8 cellular contexts compared by ENCODE assay signal in the genomic region with DNA sequence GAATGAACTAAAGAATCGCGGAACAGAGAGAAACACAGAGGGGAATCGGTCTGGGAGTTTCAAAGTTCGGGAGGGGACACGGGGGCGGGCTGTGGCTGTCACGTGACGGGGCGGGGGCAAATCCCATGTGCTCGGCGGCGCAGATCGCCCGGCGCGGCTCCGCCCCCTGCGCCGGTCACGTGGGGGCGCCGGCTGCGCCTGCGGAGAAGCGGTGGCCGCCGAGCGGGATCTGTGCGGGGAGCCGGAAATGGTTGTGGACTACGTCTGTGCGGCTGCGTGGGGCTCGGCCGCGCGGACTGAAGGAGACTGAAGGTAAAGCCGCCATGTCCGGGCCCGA. TPM values are rescaled to one million over a fixed set of nuclear protein-coding genes. Genes with fewer than 3 reads are reported as not detected.
DNase-seq lines count a peak whose midpoint lies in the region; ATAC-seq and TF ChIP-seq lines count a peak whose summit lies in the region.

A gene with protein sequence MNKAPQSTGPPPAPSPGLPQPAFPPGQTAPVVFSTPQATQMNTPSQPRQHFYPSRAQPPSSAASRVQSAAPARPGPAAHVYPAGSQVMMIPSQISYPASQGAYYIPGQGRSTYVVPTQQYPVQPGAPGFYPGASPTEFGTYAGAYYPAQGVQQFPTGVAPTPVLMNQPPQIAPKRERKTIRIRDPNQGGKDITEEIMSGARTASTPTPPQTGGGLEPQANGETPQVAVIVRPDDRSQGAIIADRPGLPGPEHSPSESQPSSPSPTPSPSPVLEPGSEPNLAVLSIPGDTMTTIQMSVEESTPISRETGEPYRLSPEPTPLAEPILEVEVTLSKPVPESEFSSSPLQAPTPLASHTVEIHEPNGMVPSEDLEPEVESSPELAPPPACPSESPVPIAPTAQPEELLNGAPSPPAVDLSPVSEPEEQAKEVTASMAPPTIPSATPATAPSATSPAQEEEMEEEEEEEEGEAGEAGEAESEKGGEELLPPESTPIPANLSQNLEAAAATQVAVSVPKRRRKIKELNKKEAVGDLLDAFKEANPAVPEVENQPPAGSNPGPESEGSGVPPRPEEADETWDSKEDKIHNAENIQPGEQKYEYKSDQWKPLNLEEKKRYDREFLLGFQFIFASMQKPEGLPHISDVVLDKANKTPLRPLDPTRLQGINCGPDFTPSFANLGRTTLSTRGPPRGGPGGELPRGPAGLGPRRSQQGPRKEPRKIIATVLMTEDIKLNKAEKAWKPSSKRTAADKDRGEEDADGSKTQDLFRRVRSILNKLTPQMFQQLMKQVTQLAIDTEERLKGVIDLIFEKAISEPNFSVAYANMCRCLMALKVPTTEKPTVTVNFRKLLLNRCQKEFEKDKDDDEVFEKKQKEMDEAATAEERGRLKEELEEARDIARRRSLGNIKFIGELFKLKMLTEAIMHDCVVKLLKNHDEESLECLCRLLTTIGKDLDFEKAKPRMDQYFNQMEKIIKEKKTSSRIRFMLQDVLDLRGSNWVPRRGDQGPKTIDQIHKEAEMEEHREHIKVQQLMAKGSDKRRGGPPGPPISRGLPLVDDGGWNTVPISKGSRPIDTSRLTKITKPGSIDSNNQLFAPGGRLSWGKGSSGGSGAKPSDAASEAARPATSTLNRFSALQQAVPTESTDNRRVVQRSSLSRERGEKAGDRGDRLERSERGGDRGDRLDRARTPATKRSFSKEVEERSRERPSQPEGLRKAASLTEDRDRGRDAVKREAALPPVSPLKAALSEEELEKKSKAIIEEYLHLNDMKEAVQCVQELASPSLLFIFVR (N-terminal part only) (plus strand): TSS at position 244 of the 337 bp plus-strand sequence. CDS start 1,191 bp downstream, outside the sequence.

- TF ChIP-seq CTCF in astrocyte of the cerebellum (IDR thresholded peaks at IDR 0.05; ENCODE audit: low read depth, low read length, missing control alignments) = no peak
- TF ChIP-seq CTCF in hepatocyte (IDR thresholded peaks at IDR 0.05; ENCODE audit: poor library complexity) = no peak
- TF ChIP-seq CTCF in retinal pigment epithelial cell (conservative IDR thresholded peaks at IDR 0.05; ENCODE audit: low read depth, low read length) = no peak

- H3K27ac ChIP-seq in hepatocyte = peak within 1 kb of the TSS; percentile 98

- H3K4me1 ChIP-seq in hepatocyte (ENCODE audit: insufficient read depth) = peaks cover 22% of the 10 kb centered on the region

- WGBS in hepatocyte (ENCODE audit: low lambda C conversion rate, missing lambda C conversion rate) = 5% methylated on average over 8 of the region's 40 CpGs

- no peaks in the 10 kb centered on the region for H3K27me3 ChIP-seq in hepatocyte

- H3K36me3 ChIP-seq in hepatocyte (replicated peaks; ENCODE audit: insufficient read depth, low read depth) = no peaks in the 10 kb centered on the region

- H3K9me3 ChIP-seq in hepatocyte (ENCODE audit: low read depth) = no peaks in the 10 kb centered on the region

- peak within 1 kb of the TSS; percentile 98 for H3K4me2 ChIP-seq in hepatocyte

- no peaks in the 10 kb centered on the region for H3K9me2 ChIP-seq in hepatocyte (replicated peaks; ENCODE audit: insufficient read depth)

- in situ Hi-C loops in astrocyte of the cerebellum (cut with HindIII; ENCODE audit: low sequenced_read_pairs) = no loop called here

- H3K79me2 ChIP-seq in hepatocyte = peaks cover 46% of the 10 kb centered on the region

- H2AFZ ChIP-seq in hepatocyte = peak within 1 kb of the TSS; percentile 84

- ATAC-seq in GM18508 (IDR thresholded peaks at IDR 0.05; ENCODE audit: insufficient read depth, unreplicated experiment) (peak; percentile 51), HG02981 (IDR thresholded peaks at IDR 0.05; ENCODE audit: unreplicated experiment) (peak; percentile 79)

- H3K4me3 ChIP-seq in astrocyte of the cerebellum (ENCODE audit: low read depth, low read length) (peak within 1 kb of the TSS; percentile 93), hepatocyte (peak within 1 kb of the TSS; percentile 98), retinal pigment epithelial cell (ENCODE audit: low read length) (peak within 1 kb of the TSS; percentile 87)

- H4K20me1 ChIP-seq in hepatocyte (ENCODE audit: insufficient read depth, poor library complexity, severe bottlenecking) = peaks cover 41% of the 10 kb centered on the region

- DNase-seq in NCI-H2029 treated with DMSO at 0.1 percent for 48 hours (lab: John Stamatoyannopoulos, UW) (peak; percentile 63), T-helper 9 cell (peak; percentile 90), astrocyte of the cerebellum (ENCODE audit: low read depth) (peak; percentile 85), hepatocyte (ENCODE audit: low spot score) (peak; percentile 98), retinal pigment epithelial cell (ENCODE audit: low read depth) (peak; percentile 69), cortex of kidney (lab: John Stamatoyannopoulos, UW) (no peak)

RNA-seq across cellular contexts. Expression of the gene that starts here (rescaled TPM):
- 206 and 254 TPM in 2 replicates for total RNA-seq in hepatocyte
- 200 and 204 TPM in 2 replicates for polyA plus RNA-seq in hepatocyte
